In the genomic region with DNA sequence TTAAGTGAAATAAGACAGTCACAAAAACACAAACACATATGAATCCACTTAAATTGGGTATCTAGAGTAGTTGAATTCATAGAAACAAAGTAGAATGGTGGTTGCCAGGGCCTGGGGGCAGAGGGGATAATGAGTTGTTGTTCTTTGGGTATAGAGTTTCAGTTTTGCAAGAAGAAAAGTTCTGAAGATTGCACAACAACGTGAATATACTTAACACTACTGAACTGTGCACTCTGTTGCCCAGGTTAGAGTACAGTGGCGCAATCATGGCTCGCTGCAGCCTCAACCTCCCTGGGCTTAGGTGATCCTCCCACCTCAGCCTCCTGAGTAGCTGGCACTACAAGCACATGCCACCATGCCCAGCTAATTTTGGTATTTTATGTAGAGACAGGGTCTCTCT, we compare ENCODE assay signal across 1 cellular context.
TF ChIP-seq lines count a peak whose summit lies in the region.

No MANE protein-coding gene starts in this region.

TF ChIP-seq in endothelial cell of umbilical vein, 7 proteins besides CTCF, POLR2A, EP300 and RAD21 (continued from another document):
- TF ChIP-seq MAX (IDR thresholded peaks at IDR 0.05; ENCODE audit: insufficient read depth, insufficient read length) (no peak), FOS (IDR thresholded peaks at IDR 0.05; ENCODE audit: borderline replicate concordance, insufficient read depth, low read length) (no peak), MYC (IDR thresholded peaks at IDR 0.05; ENCODE audit: low read depth, low read length) (no peak), POLR2AphosphoS5 (IDR thresholded peaks at IDR 0.05; ENCODE audit: insufficient read depth, low read depth, low read length) (no peak), EZH2 (IDR thresholded peaks at IDR 0.05; ENCODE audit: borderline replicate concordance, low read depth, low read length, severe bottlenecking) (no peak), GATA2 (IDR thresholded peaks at IDR 0.05; ENCODE audit: insufficient read depth, insufficient read length, low read depth, low read length) (no peak)
TF ChIP-seq in endothelial cell of umbilical vein: peak in this region for 0.
